In genomic region chr12:127108360-127109215, GRCh38 we compare ENCODE assay signal across 8 cellular contexts.
A peak's percentile ranks its signal among the peaks of the same experiment; 100 is the strongest.
DNase-seq lines count a peak whose midpoint lies in the region; ATAC-seq and TF ChIP-seq lines count a peak whose summit lies in the region.

No MANE protein-coding gene starts in this region.

- ATAC-seq in GM18508 (IDR thresholded peaks at IDR 0.05; ENCODE audit: insufficient read depth, unreplicated experiment) (peak; percentile 82), HG03095 (IDR thresholded peaks at IDR 0.05; ENCODE audit: unreplicated experiment) (peak; percentile 57), omental fat pad (ENCODE audit: low FRiP score) (no peak), HG02840 (IDR thresholded peaks at IDR 0.05; ENCODE audit: low FRiP score, unreplicated experiment) (no peak)

- H3K27ac Mint-ChIP-seq in activated T-cell treated with anti-CD3 and anti-CD28 coated beads, Interleukin-2, amount 50 U/mL, for 24 hours: no peak overlapping the region

- TF ChIP-seq CTCF in AG10803 (conservative IDR thresholded peaks at IDR 0.05; ENCODE audit: low read length) (peak; percentile 80), fibroblast of pulmonary artery (IDR thresholded peaks at IDR 0.05; ENCODE audit: low read length, missing control alignments) (peak; percentile 57), omental fat pad (IDR thresholded peaks at IDR 0.05) (no peak)

- H3K9me3 Mint-ChIP-seq in activated T-cell treated with anti-CD3 and anti-CD28 coated beads, Interleukin-2, amount 50 U/mL, for 24 hours: no peaks in the 10 kb centered on the region

- no peak overlapping the region for H3K4me3 Mint-ChIP-seq in activated T-cell treated with anti-CD3 and anti-CD28 coated beads, Interleukin-2, amount 50 U/mL, for 24 hours

- H3K4me3 ChIP-seq in AG10803 (ENCODE audit: low read length) (no peak overlapping the region), fibroblast of pulmonary artery (replicated peaks; ENCODE audit: low read depth, low read length) (no peak overlapping the region)

- no peaks in the 10 kb centered on the region for H3K36me3 Mint-ChIP-seq in activated T-cell treated with anti-CD3 and anti-CD28 coated beads, Interleukin-2, amount 50 U/mL, for 24 hours (ENCODE audit: low read depth)

- peaks cover 36% of the 10 kb centered on the region for H3K27me3 Mint-ChIP-seq in activated T-cell treated with anti-CD3 and anti-CD28 coated beads, Interleukin-2, amount 50 U/mL, for 24 hours

- no peaks in the 10 kb centered on the region for H3K4me1 Mint-ChIP-seq in activated T-cell treated with anti-CD3 and anti-CD28 coated beads, Interleukin-2, amount 50 U/mL, for 24 hours (ENCODE audit: low read depth)

- DNase-seq in AG10803 (ENCODE audit: low read depth): peak; percentile 64
- peak; percentile 4 for DNase-seq in NCI-H82 treated with DMSO at 0.1 percent for 48 hours (lab: John Stamatoyannopoulos, UW; ENCODE audit: unreplicated experiment)
- peak; percentile 56 for DNase-seq in activated T-cell treated with anti-CD3 and anti-CD28 coated beads, Interleukin-2, amount 50 U/mL, for 24 hours
- peak; percentile 64 for DNase-seq in fibroblast of pulmonary artery (ENCODE audit: low read depth)
- peak; percentile 64 for DNase-seq in omental fat pad (ENCODE audit: low spot score)

Comparison
In these comparisons a context has a peak if more than half of its experiments do, and no peak if none do; other contexts are left out.
1. DNase-seq: peak in every context shown above with its lines; median percentile 64 in AG10803; 64 in fibroblast of pulmonary artery; 64 in omental fat pad; 56 in activated T-cell treated with anti-CD3 and anti-CD28 coated beads, Interleukin-2, amount 50 U/mL, for 24 hours; 4 in NCI-H82 treated with DMSO at 0.1 percent for 48 hours.
2. CTCF ChIP-seq: peak in AG10803 (single experiment) and fibroblast of pulmonary artery (single experiment); none in omental fat pad (0 of 3).
3. ATAC-seq: peak in GM18508 (single experiment) and HG03095 (single experiment); none in omental fat pad (single experiment) and HG02840 (single experiment).